In genomic region chr2:159760321-159760720, GRCh38 we compare ENCODE assay signal across 15 cellular contexts.
"Had no signal": no experiment of that assay in that cellular context is flagged by ENCODE, and none has a peak within 500 bp of the region (broad histone marks: within the 10 kb centered on the region; RNA-seq: fewer than 3 reads in every experiment).

No MANE protein-coding gene starts in this region.

- ATAC-seq: left colon; naive thymus-derived CD8-positive, alpha-beta T cell; SK-N-SH treated with all-trans-retinoic acid at 6 μM for 48 hours; stimulated activated memory B cell treated with anti-CD40 and anti-IgM and Interleukin-4, amounts not matched to agents 10 μg/mL and 1 μg/mL and 100 μg/mL, for 72 hours had no signal

- H3K9me3 Mint-ChIP-seq: activated B cell treated with CpG ODN at 0.5 μM for 24 hours; activated CD4-positive, alpha-beta T cell treated with anti-CD3 and anti-CD28 coated beads, Interleukin-2, amount 10 ng/mL, durations not matched to agents 24 days and 14 days; activated naive CD8-positive, alpha-beta T cell treated with anti-CD3 and anti-CD28 coated beads, Interleukin-2, amount 10 ng/mL, durations not matched to agents 7 days and 5 days; naive thymus-derived CD8-positive, alpha-beta T cell; stimulated activated memory B cell treated with anti-CD40 and anti-IgM and Interleukin-4, amounts not matched to agents 10 μg/mL and 1 μg/mL and 100 μg/mL, for 72 hours; T-helper 1 cell treated with Interleukin-12 subunit alpha and Interleukin-12 subunit beta and Interleukin-4 antibody, amounts not matched to agents 30 μg/mL and 1 μg/mL, for 36 hours had no signal

- DNase-seq: activated B cell treated with CpG ODN at 0.5 μM for 24 hours; activated CD4-positive, alpha-beta T cell treated with anti-CD3 and anti-CD28 coated beads, Interleukin-2, amount 10 ng/mL, durations not matched to agents 24 days and 14 days; activated CD8-positive, alpha-beta memory T cell treated with anti-CD3 and anti-CD28 coated beads for 24 hours; activated effector memory CD4-positive, alpha-beta T cell treated with anti-CD3 and anti-CD28 coated beads, Interleukin-2, amount 50 U/mL, for 16 hours; activated naive CD8-positive, alpha-beta T cell treated with anti-CD3 and anti-CD28 coated beads, Interleukin-2, amount 10 ng/mL, durations not matched to agents 7 days and 5 days; glutamatergic neuron; left colon; naive thymus-derived CD8-positive, alpha-beta T cell; ovary; transverse colon had no signal

- H3K36me3 ChIP-seq: ovary had no signal

- H3K4me1 Mint-ChIP-seq: activated B cell treated with CpG ODN at 0.5 μM for 24 hours; stimulated activated memory B cell treated with anti-CD40 and anti-IgM and Interleukin-4, amounts not matched to agents 10 μg/mL and 1 μg/mL and 100 μg/mL, for 72 hours had no signal

- H3K9me3 ChIP-seq: ascending aorta, ovary, transverse colon had no signal

- H3K27me3 ChIP-seq: ascending aorta, ovary, transverse colon had no signal

- H3K27me3 Mint-ChIP-seq: activated B cell treated with CpG ODN at 0.5 μM for 24 hours; activated CD4-positive, alpha-beta T cell treated with anti-CD3 and anti-CD28 coated beads, Interleukin-2, amount 10 ng/mL, durations not matched to agents 24 days and 14 days; activated naive CD8-positive, alpha-beta T cell treated with anti-CD3 and anti-CD28 coated beads, Interleukin-2, amount 10 ng/mL, durations not matched to agents 7 days and 5 days; naive thymus-derived CD8-positive, alpha-beta T cell; stimulated activated memory B cell treated with anti-CD40 and anti-IgM and Interleukin-4, amounts not matched to agents 10 μg/mL and 1 μg/mL and 100 μg/mL, for 72 hours had no signal

- H3K4me3 Mint-ChIP-seq: activated B cell treated with CpG ODN at 0.5 μM for 24 hours; activated CD4-positive, alpha-beta T cell treated with anti-CD3 and anti-CD28 coated beads, Interleukin-2, amount 10 ng/mL, durations not matched to agents 24 days and 14 days; activated naive CD8-positive, alpha-beta T cell treated with anti-CD3 and anti-CD28 coated beads, Interleukin-2, amount 10 ng/mL, durations not matched to agents 7 days and 5 days; naive thymus-derived CD8-positive, alpha-beta T cell; stimulated activated memory B cell treated with anti-CD40 and anti-IgM and Interleukin-4, amounts not matched to agents 10 μg/mL and 1 μg/mL and 100 μg/mL, for 72 hours; T-helper 1 cell treated with Interleukin-12 subunit alpha and Interleukin-12 subunit beta and Interleukin-4 antibody, amounts not matched to agents 30 μg/mL and 1 μg/mL, for 36 hours had no signal

- H3K27ac Mint-ChIP-seq: activated B cell treated with CpG ODN at 0.5 μM for 24 hours; activated CD4-positive, alpha-beta T cell treated with anti-CD3 and anti-CD28 coated beads, Interleukin-2, amount 10 ng/mL, durations not matched to agents 24 days and 14 days; activated naive CD8-positive, alpha-beta T cell treated with anti-CD3 and anti-CD28 coated beads, Interleukin-2, amount 10 ng/mL, durations not matched to agents 7 days and 5 days; stimulated activated memory B cell treated with anti-CD40 and anti-IgM and Interleukin-4, amounts not matched to agents 10 μg/mL and 1 μg/mL and 100 μg/mL, for 72 hours; T-helper 1 cell treated with Interleukin-12 subunit alpha and Interleukin-12 subunit beta and Interleukin-4 antibody, amounts not matched to agents 30 μg/mL and 1 μg/mL, for 36 hours had no signal

- H3K4me3 ChIP-seq: ascending aorta, ovary, skin epidermis, transverse colon had no signal

- H3K27ac ChIP-seq: ovary, skin epidermis, transverse colon had no signal
